ENCODE assay signal across 18 cellular contexts in the genomic region with DNA sequence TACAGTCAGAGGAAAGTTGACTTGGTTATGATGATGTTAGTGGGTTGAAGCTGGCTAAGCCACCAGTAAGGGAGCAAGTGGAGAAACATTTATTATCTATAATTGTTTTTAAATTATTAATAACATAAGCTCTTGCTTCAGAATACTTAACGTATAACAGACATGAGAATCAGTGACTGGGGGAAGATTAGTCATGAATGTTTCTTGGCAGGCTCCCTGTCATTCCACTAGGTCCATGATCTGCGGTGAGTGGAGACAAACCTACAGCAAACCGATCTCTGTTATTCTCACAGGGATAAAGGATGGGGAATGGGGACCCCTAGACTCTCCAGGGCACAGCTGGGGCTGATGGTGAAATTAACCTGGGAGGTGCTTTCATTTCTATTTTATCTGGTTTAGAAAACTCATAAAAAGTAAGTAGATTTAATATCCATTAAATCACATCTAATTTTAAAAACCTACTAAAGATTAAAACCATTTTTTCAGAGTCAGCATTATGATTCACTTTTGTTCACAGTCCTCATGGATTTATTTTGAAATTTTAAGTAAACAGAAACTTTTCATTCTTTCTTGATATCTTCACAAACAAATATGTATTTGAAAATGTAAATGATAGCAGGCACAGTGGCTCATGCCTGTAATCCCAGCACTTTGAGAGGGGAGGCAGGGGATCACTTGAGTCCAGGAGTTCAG.
DNase-seq lines count a peak whose midpoint lies in the region; ATAC-seq, FAIRE-seq and TF ChIP-seq lines count a peak whose summit lies in the region.
"Had no signal": no experiment of that assay in that cellular context is flagged by ENCODE, and none has a peak within 500 bp of the region (broad histone marks: within the 10 kb centered on the region; RNA-seq: fewer than 3 reads in every experiment).

No MANE protein-coding gene starts in this region.

- H3K27me3 ChIP-seq in K562 (ENCODE audit: control insufficient read depth in 2 of 2, insufficient read depth in 2 of 2, low read length in 2 of 2) = no peaks in the 10 kb centered on the region
- H3K27me3 ChIP-seq: adrenal gland had no signal

- no peaks in the 10 kb centered on the region for H3K9me1 ChIP-seq in K562 (ENCODE audit: control insufficient read depth, insufficient read depth, low read length)

- H3K4me2 ChIP-seq in K562 (ENCODE audit: insufficient read depth, low read length) = no peak overlapping the region

- DNase-seq in AG08396 (ENCODE audit: low spot score) (peak; percentile 39), HFF-Myc (ENCODE audit: extremely low read depth, low read depth) (peak; percentile 2), K562 (ENCODE audit: extremely low read depth in 1 of 4, low spot score in 3 of 4) (no peak), glomerular visceral epithelial cell (ENCODE audit: extremely low spot score) (peak; percentile 58), NCI-H510A treated with DMSO at 0.1 percent for 48 hours (lab: John Stamatoyannopoulos, UW) (no peak), HuH-7.5 (ENCODE audit: low spot score) (no peak), posterior vena cava (ENCODE audit: low spot score) (no peak), NCI-H2081 (lab: John Stamatoyannopoulos, UW) (no peak)
- DNase-seq: activated CD4-positive, alpha-beta T cell treated with anti-CD3 and anti-CD28 coated beads, Interleukin-2, amount 50 U/mL, for 48 hours; C1 segment of cervical spinal cord; DMS79; KG1; naive thymus-derived CD4-positive, alpha-beta T cell; NCI-H1694 treated with DMSO at 0.1 percent for 48 hours; NCI-H69; SIG-M5 had no signal

- TF ChIP-seq RAD21 in K562 (CRISPR knock-in tag; conservative IDR thresholded peaks at IDR 0.05 in 1 of 2, IDR thresholded peaks at IDR 0.05 in 1 of 2) = no peak

- no TSS peak for BruUV-seq in K562 (replicated peaks; lab: Mats Ljungman, UMichigan)

- no peaks in the 10 kb centered on the region for H3K9me3 ChIP-seq in K562 (replicated peaks; ENCODE audit: control insufficient read depth, insufficient read depth, low read depth, low read length)
- H3K9me3 ChIP-seq: adrenal gland had no signal

- no peaks in the 10 kb centered on the region for H4K20me1 ChIP-seq in K562 (replicated peaks; ENCODE audit: control insufficient read depth, insufficient read depth, low read length)

- no peak for TF ChIP-seq EP300 in K562 (IDR thresholded peaks at IDR 0.05; ENCODE audit: low read length)

- intact Hi-C loops in K562 (cut with micrococcal nuclease) (no loop called here), posterior vena cava (cut with DNase I) (no loop called here)

- WGBS in K562 (ENCODE audit: insufficient coverage, low coverage, missing lambda C conversion rate) = 4% methylated on average over 3 of the region's 3 CpGs

- TF ChIP-seq CTCF in HFF-Myc (IDR thresholded peaks at IDR 0.05; ENCODE audit: low read depth, low read length, missing control alignments) (no peak), K562 (IDR thresholded peaks at IDR 0.05 in 2 of 3, conservative IDR thresholded peaks at IDR 0.05 in 1 of 3; ENCODE audit: insufficient read depth in 2 of 3, low read depth in 1 of 3, low read length in 3 of 3) (no peak)

- TF ChIP-seq POLR2A in K562 (conservative IDR thresholded peaks at IDR 0.05) = no peak

- H3K27ac ChIP-seq in K562 (ENCODE audit: extremely low read depth, low read depth, low read length) = no peak overlapping the region

- no peaks in the 10 kb centered on the region for H3K4me1 ChIP-seq in K562 (replicated peaks in 1 of 2; ENCODE audit: control insufficient read depth in 2 of 2, insufficient read depth in 2 of 2, low read length in 2 of 2)
- H3K4me1 ChIP-seq: adrenal gland had no signal

- H3K79me2 ChIP-seq in K562 (ENCODE audit: control insufficient read depth, insufficient read depth, low read length) = no peaks in the 10 kb centered on the region

- in situ Hi-C loops in K562 (cut with MboI) = no loop called here

- POLR2A ChIA-PET in K562 (lab: Yijun Ruan, JAX) = no interaction called here

- FAIRE-seq in K562 (lab: Jason Lieb, UNC) = no peak
- FAIRE-seq: GM12892 had no signal

- CTCF ChIA-PET in K562 (lab: Yijun Ruan, JAX; ENCODE audit: low intra/inter-chr PET ratio) = no interaction called here

- ATAC-seq in K562 = no peak
- ATAC-seq: naive thymus-derived CD4-positive, alpha-beta T cell had no signal

- no peaks in the 10 kb centered on the region for H3K36me3 ChIP-seq in K562 (ENCODE audit: control insufficient read depth, insufficient read depth, low read length)
- H3K36me3 ChIP-seq: adrenal gland had no signal

- no peak overlapping the region for H2AFZ ChIP-seq in K562 (ENCODE audit: low read depth, low read length)

- no peak overlapping the region for H3K4me3 ChIP-seq in HFF-Myc (replicated peaks; ENCODE audit: low read depth, low read length)
- H3K4me3 ChIP-seq in K562 = no peak overlapping the region
- H3K4me3 ChIP-seq: adrenal gland had no signal

- no peak overlapping the region for H3K9ac ChIP-seq in K562 (ENCODE audit: insufficient read depth in 1 of 2, low read depth in 2 of 2, low read length in 2 of 2)

TF ChIP-seq in K562, 482 proteins besides CTCF, POLR2A, EP300 and RAD21:
- TF ChIP-seq ZNF316 (IDR thresholded peaks at IDR 0.05) (peak; percentile 34; the same call in 1 of the 2 replicates), ZNF134 (CRISPR knock-in tag; conservative IDR thresholded peaks at IDR 0.05) (no peak), XRCC3 (IDR thresholded peaks at IDR 0.05) (no peak), CBX1 (IDR thresholded peaks at IDR 0.05; ENCODE audit: low read depth) (no peak)
- TF ChIP-seq, protein P1, sequence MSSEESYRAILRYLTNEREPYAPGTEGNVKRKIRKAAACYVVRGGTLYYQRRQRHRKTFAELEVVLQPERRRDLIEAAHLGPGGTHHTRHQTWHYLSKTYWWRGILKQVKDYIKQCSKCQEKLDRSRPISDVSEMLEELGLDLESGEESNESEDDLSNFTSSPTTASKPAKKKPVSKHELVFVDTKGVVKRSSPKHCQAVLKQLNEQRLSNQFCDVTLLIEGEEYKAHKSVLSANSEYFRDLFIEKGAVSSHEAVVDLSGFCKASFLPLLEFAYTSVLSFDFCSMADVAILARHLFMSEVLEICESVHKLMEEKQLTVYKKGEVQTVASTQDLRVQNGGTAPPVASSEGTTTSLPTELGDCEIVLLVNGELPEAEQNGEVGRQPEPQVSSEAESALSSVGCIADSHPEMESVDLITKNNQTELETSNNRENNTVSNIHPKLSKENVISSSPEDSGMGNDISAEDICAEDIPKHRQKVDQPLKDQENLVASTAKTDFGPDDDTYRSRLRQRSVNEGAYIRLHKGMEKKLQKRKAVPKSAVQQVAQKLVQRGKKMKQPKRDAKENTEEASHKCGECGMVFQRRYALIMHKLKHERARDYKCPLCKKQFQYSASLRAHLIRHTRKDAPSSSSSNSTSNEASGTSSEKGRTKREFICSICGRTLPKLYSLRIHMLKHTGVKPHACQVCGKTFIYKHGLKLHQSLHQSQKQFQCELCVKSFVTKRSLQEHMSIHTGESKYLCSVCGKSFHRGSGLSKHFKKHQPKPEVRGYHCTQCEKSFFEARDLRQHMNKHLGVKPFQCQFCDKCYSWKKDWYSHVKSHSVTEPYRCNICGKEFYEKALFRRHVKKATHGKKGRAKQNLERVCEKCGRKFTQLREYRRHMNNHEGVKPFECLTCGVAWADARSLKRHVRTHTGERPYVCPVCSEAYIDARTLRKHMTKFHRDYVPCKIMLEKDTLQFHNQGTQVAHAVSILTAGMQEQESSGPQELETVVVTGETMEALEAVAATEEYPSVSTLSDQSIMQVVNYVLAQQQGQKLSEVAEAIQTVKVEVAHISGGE (CRISPR knock-in tag; IDR thresholded peaks at IDR 0.05) = no peak

Comparison
In these comparisons a context has a peak if more than half of its experiments do, and no peak if none do; other contexts are left out.
1. DNase-seq: peak in AG08396 (single experiment), HFF-Myc (single experiment) and glomerular visceral epithelial cell (single experiment); none in K562 (0 of 4), NCI-H510A treated with DMSO at 0.1 percent for 48 hours (single experiment), HuH-7.5 (single experiment), posterior vena cava (single experiment) and NCI-H2081 (0 of 2).